Comparison of ENCODE assay signal across 8 cellular contexts in the genomic region with DNA sequence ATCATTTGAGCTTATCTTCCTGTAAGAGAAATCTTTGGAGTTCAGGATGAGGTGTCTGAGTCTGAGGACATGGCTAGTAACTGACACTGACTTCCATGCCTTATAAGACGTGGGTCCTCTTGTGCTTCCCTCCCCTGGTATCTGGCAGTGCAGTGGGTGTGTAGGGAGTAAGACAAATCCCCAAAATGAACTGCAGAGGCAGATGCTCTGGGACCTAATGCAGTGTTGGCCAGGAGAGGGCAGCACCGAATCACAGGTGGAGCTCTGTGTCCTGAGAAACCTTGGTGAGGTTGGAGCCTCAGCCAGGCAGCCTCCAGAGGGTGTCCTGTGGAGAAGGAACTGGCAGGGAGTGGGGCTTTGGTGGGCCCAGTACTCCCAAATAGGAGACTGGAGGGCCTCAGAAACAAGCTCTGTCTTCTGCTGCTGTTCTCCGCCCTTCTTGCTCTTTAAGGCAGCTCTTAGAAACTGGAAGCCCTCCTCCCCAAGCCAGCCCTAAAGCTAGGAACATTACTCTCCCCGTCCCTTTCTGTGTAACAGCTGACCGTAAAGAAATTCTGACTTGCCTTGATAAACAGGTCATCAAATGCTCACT.
A peak's percentile ranks its signal among the peaks of the same experiment; 100 is the strongest.
DNase-seq lines count a peak whose midpoint lies in the region; ATAC-seq, FAIRE-seq and TF ChIP-seq lines count a peak whose summit lies in the region.
"Not testable (repeated sequence)": the region's sequence is repeated elsewhere in the genome, so short reads cannot be mapped to it uniquely, and the experiment has no call there.

No MANE protein-coding gene starts in this region.

- dilution Hi-C loops in IMR-90 (cut with HindIII; ENCODE audit: low sequenced_read_pairs, unreplicated experiment), result not testable (repeated sequence)

- not testable (repeated sequence) for H3K4me2 ChIP-seq in IMR-90 (ENCODE audit: low read depth, low read length)

- not testable (repeated sequence) for H3K4me1 Mint-ChIP-seq in CD14-positive monocyte; activated T-helper 17 cell treated with anti-CD3 and anti-CD28 coated beads, Interleukin-2, amount 50 U/mL, for 72 hours

- intact Hi-C loops in CD14-positive monocyte (cut with micrococcal nuclease); IMR-90 (cut with micrococcal nuclease); left ventricle myocardium inferior (cut with micrococcal nuclease); pancreas (cut with DNase I): not testable (repeated sequence)

- not testable (repeated sequence) for H3K27ac ChIP-seq in IMR-90 (ENCODE audit: insufficient read depth, low read length); left ventricle myocardium inferior (replicated peaks); pancreas

- not testable (repeated sequence) for H2AK9ac ChIP-seq in IMR-90 (replicated peaks; ENCODE audit: low read depth, low read length, poor library complexity)

- H3K9me3 Mint-ChIP-seq in CD14-positive monocyte; activated T-helper 17 cell treated with anti-CD3 and anti-CD28 coated beads, Interleukin-2, amount 50 U/mL, for 72 hours: not testable (repeated sequence)

- H3K4me3 Mint-ChIP-seq in CD14-positive monocyte; activated T-helper 17 cell treated with anti-CD3 and anti-CD28 coated beads, Interleukin-2, amount 50 U/mL, for 72 hours: not testable (repeated sequence)

- H3K9me1 ChIP-seq in IMR-90 (ENCODE audit: insufficient read depth, low read length), result not testable (repeated sequence)

- not testable (repeated sequence) for H3K4me1 ChIP-seq in IMR-90 (ENCODE audit: control insufficient read depth, insufficient read depth, low read length); left ventricle myocardium inferior; pancreas

- H3K9ac ChIP-seq in IMR-90 (ENCODE audit: low read depth, low read length), result not testable (repeated sequence)

- TF ChIP-seq POLR2A in IMR-90 (IDR thresholded peaks at IDR 0.05; ENCODE audit: low read depth, low read length), result not testable (repeated sequence)

- not testable (repeated sequence) for H4K8ac ChIP-seq in IMR-90 (ENCODE audit: low read depth in 2 of 2, low read length in 2 of 2)

- H3K27me3 Mint-ChIP-seq in CD14-positive monocyte (ENCODE audit: low read depth in 3 of 3); activated T-helper 17 cell treated with anti-CD3 and anti-CD28 coated beads, Interleukin-2, amount 50 U/mL, for 72 hours: not testable (repeated sequence)

- H2BK5ac ChIP-seq in IMR-90 (ENCODE audit: low read depth, low read length, poor library complexity, severe bottlenecking), result not testable (repeated sequence)

- not testable (repeated sequence) for H3K56ac ChIP-seq in IMR-90 (ENCODE audit: extremely low read depth, insufficient read depth, low read length)

- not testable (repeated sequence) for BruUV-seq in IMR-90 (replicated peaks; lab: Mats Ljungman, UMichigan)

- FAIRE-seq in pancreas (lab: Jason Lieb, UNC), result not testable (repeated sequence)

- not testable (repeated sequence) for H2BK120ac ChIP-seq in IMR-90 (ENCODE audit: low read depth, low read length)

- TF ChIP-seq CTCF in CD14-positive monocyte (IDR thresholded peaks at IDR 0.05) (peak; percentile 16), left ventricle myocardium inferior (IDR thresholded peaks at IDR 0.05; ENCODE audit: borderline replicate concordance) (peak; percentile 17)
- not testable (repeated sequence) for TF ChIP-seq CTCF in IMR-90 (conservative IDR thresholded peaks at IDR 0.05; ENCODE audit: low read depth, low read length); pancreas (IDR thresholded peaks at IDR 0.05)

- H3K14ac ChIP-seq in IMR-90 (replicated peaks; ENCODE audit: low read depth, low read length), result not testable (repeated sequence)

- H4K20me1 ChIP-seq in IMR-90 (ENCODE audit: insufficient read depth, low read length), result not testable (repeated sequence)

- H3K79me1 ChIP-seq in IMR-90 (ENCODE audit: low read depth in 1 of 2, low read length in 2 of 2), result not testable (repeated sequence)

- ATAC-seq in GM19035 (IDR thresholded peaks at IDR 0.05; ENCODE audit: unreplicated experiment) (peak; percentile 51), GM21737 (IDR thresholded peaks at IDR 0.05; ENCODE audit: unreplicated experiment) (peak; percentile 63), HG03025 (IDR thresholded peaks at IDR 0.05; ENCODE audit: low FRiP score, unreplicated experiment) (peak; percentile 42), IMR-90 (ENCODE audit: low read depth) (peak; percentile 66), pancreas (peak; percentile 59 to 89 (median 76))
- peak; percentile 50 for ATAC-seq in activated T-helper 17 cell treated with anti-CD3 and anti-CD28 coated beads, Interleukin-2, amount 50 U/mL, for 72 hours (replicated peaks)

- H4K91ac ChIP-seq in IMR-90 (ENCODE audit: insufficient read depth, low read depth, low read length), result not testable (repeated sequence)

- TF ChIP-seq RAD21 in IMR-90 (IDR thresholded peaks at IDR 0.05; ENCODE audit: low read length), result not testable (repeated sequence)

- WGBS in IMR-90 (ENCODE audit: extremely low coverage in 2 of 2, insufficient read length in 1 of 2), 2 experiments, result no CpG with 5 or more reads among the region's 5 CpGs
- WGBS in pancreas, 2 donors, result 72 to 83% methylated on average over 4 of the region's 5 CpGs

- H2BK20ac ChIP-seq in IMR-90 (ENCODE audit: low read depth, low read length), result not testable (repeated sequence)

- not testable (repeated sequence) for H3K9me3 ChIP-seq in IMR-90 (ENCODE audit: control insufficient read depth, insufficient read depth, low read length); left ventricle myocardium inferior (replicated peaks); pancreas

- H3K27me3 ChIP-seq in IMR-90 (ENCODE audit: control insufficient read depth, insufficient read depth, low read length); left ventricle myocardium inferior (ENCODE audit: low read depth); pancreas: not testable (repeated sequence)

- H2BK15ac ChIP-seq in IMR-90 (ENCODE audit: low read depth, low read length), result not testable (repeated sequence)

- not testable (repeated sequence) for H2AFZ ChIP-seq in IMR-90 (replicated peaks; ENCODE audit: low read length, poor library complexity)

- not testable (repeated sequence) for H3K27ac Mint-ChIP-seq in CD14-positive monocyte; activated T-helper 17 cell treated with anti-CD3 and anti-CD28 coated beads, Interleukin-2, amount 50 U/mL, for 72 hours

- not testable (repeated sequence) for H3K23ac ChIP-seq in IMR-90 (ENCODE audit: low read depth, low read length)

- in situ Hi-C loops in IMR-90 (cut with MboI; ENCODE audit: low sequenced_read_pairs), result not testable (repeated sequence)

- POLR2A ChIA-PET in IMR-90 (lab: Charles Lee; ENCODE audit: unreplicated experiment), result not testable (repeated sequence)

- not testable (repeated sequence) for H3K4ac ChIP-seq in IMR-90 (ENCODE audit: low read depth, low read length)

- CTCF ChIA-PET in IMR-90 (lab: Yijun Ruan, JAX), result not testable (repeated sequence)

- H2AK5ac ChIP-seq in IMR-90 (ENCODE audit: low read depth, low read length), result not testable (repeated sequence)

- not testable (repeated sequence) for H3K36me3 Mint-ChIP-seq in CD14-positive monocyte; activated T-helper 17 cell treated with anti-CD3 and anti-CD28 coated beads, Interleukin-2, amount 50 U/mL, for 72 hours (ENCODE audit: low read depth)

- not testable (repeated sequence) for H3K4me3 ChIP-seq in IMR-90 (ENCODE audit: insufficient read depth, low read depth, low read length); left ventricle myocardium inferior; pancreas

- DNase-seq in CD14-positive monocyte (ENCODE audit: low spot score); IMR-90; left ventricle myocardium inferior; pancreas: not testable (repeated sequence)

- not testable (repeated sequence) for H4K5ac ChIP-seq in IMR-90 (ENCODE audit: low read depth, low read length)

- not testable (repeated sequence) for H3K18ac ChIP-seq in IMR-90 (ENCODE audit: low read depth, low read length)

- not testable (repeated sequence) for H3K36me3 ChIP-seq in IMR-90 (ENCODE audit: control insufficient read depth, insufficient read depth, low read length); left ventricle myocardium inferior; pancreas
